Comparison of ENCODE assay signal across 1 cellular context in the genomic region with DNA sequence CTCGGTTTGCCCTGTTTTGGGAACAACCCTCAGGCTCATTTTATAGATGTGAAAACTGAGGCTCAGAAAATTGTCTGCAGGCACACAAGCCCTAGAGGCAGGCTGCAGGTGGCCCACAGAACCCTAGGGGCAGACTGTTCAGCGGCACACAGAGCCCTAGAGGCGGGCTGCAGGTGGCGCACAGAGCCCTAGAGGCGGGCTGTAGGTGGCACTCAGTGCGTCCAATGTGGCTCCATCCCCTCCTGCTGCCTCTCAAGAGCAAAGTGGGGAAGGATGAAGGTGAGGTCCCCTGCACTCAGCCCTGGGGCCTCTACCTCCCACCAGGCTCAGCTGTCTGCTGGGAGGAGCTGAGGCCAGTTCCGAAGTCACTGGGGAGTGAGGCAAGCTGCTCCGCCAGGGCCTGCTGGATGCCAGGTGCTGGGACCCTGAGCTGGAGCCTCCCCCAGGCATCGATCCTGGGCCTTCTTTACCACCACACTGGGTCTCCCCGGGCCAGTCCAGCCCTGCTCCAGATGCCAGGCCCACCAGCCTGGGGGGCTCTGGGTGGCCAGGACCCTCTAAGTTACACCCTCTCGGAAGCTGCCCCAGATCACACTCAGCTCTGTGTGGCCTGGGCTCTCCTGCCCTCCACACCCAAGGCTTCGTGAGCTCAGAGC.
TF ChIP-seq lines count a peak whose summit lies in the region.

No MANE protein-coding gene starts in this region.

TF ChIP-seq in A549, 52 proteins besides CTCF, POLR2A, EP300 and RAD21 (continued from another document):
- TF ChIP-seq, protein P1, sequence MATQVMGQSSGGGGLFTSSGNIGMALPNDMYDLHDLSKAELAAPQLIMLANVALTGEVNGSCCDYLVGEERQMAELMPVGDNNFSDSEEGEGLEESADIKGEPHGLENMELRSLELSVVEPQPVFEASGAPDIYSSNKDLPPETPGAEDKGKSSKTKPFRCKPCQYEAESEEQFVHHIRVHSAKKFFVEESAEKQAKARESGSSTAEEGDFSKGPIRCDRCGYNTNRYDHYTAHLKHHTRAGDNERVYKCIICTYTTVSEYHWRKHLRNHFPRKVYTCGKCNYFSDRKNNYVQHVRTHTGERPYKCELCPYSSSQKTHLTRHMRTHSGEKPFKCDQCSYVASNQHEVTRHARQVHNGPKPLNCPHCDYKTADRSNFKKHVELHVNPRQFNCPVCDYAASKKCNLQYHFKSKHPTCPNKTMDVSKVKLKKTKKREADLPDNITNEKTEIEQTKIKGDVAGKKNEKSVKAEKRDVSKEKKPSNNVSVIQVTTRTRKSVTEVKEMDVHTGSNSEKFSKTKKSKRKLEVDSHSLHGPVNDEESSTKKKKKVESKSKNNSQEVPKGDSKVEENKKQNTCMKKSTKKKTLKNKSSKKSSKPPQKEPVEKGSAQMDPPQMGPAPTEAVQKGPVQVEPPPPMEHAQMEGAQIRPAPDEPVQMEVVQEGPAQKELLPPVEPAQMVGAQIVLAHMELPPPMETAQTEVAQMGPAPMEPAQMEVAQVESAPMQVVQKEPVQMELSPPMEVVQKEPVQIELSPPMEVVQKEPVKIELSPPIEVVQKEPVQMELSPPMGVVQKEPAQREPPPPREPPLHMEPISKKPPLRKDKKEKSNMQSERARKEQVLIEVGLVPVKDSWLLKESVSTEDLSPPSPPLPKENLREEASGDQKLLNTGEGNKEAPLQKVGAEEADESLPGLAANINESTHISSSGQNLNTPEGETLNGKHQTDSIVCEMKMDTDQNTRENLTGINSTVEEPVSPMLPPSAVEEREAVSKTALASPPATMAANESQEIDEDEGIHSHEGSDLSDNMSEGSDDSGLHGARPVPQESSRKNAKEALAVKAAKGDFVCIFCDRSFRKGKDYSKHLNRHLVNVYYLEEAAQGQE (IDR thresholded peaks at IDR 0.05) = no peak
- no peak for TF ChIP-seq TP53 (CRISPR knock-in tag; IDR thresholded peaks at IDR 0.05)
- no peak for TF ChIP-seq MAFK (IDR thresholded peaks at IDR 0.05; ENCODE audit: partially characterized antibody)
- no peak for TF ChIP-seq ZSCAN20 (CRISPR knock-in tag; IDR thresholded peaks at IDR 0.05)
- TF ChIP-seq EHF (CRISPR knock-in tag; IDR thresholded peaks at IDR 0.05) = no peak
- TF ChIP-seq RARB (CRISPR knock-in tag; IDR thresholded peaks at IDR 0.05) = no peak
